ENCODE assay signal across 7 cellular contexts in the genomic region with DNA sequence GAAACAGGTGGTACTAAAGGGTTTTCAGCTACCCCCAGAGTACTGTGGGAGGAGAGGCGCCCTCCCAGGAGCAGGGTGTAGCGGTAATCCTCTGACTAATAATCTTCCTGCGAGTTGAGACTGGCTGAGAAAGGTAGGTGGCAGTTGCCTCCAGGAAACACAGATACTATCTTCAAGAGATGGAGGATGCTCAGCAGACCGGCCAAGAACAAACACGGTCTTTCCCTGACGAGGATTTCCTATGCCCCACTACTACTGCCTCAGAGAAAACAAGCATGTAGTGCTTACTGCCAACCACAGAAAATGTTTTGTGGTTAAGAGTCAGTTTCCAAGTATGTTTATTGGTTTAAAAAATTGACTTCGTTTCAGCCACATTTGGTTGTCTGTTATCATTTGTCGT. TPM values are rescaled to one million over a fixed set of nuclear protein-coding genes. Genes with fewer than 3 reads are reported as not detected.
DNase-seq lines count a peak whose midpoint lies in the region; ATAC-seq and TF ChIP-seq lines count a peak whose summit lies in the region.

No MANE protein-coding gene starts in this region.

- peak overlapping the region; percentile 2 for H3K27ac ChIP-seq in colonic mucosa

- DNase-seq in GM19238 (ENCODE audit: insufficient read length, low spot score) (peak; percentile 56), colonic mucosa (no peak), iPS-NIHi7 (ENCODE audit: extremely low spot score) (no peak), NCI-H524 treated with DMSO at 0.1 percent for 48 hours (lab: John Stamatoyannopoulos, UW) (no peak)
- peak; percentile 35 for DNase-seq in activated CD4-positive, alpha-beta T cell treated with anti-CD3 and anti-CD28 coated beads for 1 hour
- DNase-seq in stimulated activated CD4-positive, alpha-beta T cell treated with anti-CD3 and anti-CD28 coated beads, Interleukin-4, amount 100 ng/mL, for 1 hour, result peak; percentile 38

- H3K4me1 ChIP-seq in colonic mucosa, result peaks cover 4% of the 10 kb centered on the region

- no peak for TF ChIP-seq CTCF in colonic mucosa (IDR thresholded peaks at IDR 0.05)

- H3K9ac ChIP-seq in colonic mucosa (ENCODE audit: low read depth in 2 of 2, low read length in 2 of 2), result no peak overlapping the region

- peak; percentile 82 for ATAC-seq in HG03108 (IDR thresholded peaks at IDR 0.05; ENCODE audit: unreplicated experiment)

- intact Hi-C loops in colonic mucosa (cut with DNase I), result no loop called here

- H3K9me3 ChIP-seq in colonic mucosa, result no peaks in the 10 kb centered on the region

- H3K27me3 ChIP-seq in colonic mucosa, result no peaks in the 10 kb centered on the region

- no peak overlapping the region for H3K4me3 ChIP-seq in colonic mucosa

- H3K36me3 ChIP-seq in colonic mucosa, result no peaks in the 10 kb centered on the region

RNA-seq across cellular contexts. Expression of gene C6orf89, which starts 26.8 kb away (rescaled TPM):
- 10 to 100 TPM; 46.3 to 49.5 TPM for total RNA-seq in colonic mucosa

RNA-seq across cellular contexts. Expression of gene PPIL1, which starts 38.0 kb away (rescaled TPM):
- 10 to 100 TPM in 1 of 2 donors, 1 to 10 TPM in 1; 9.9 to 23.6 TPM for total RNA-seq in colonic mucosa

RNA-seq across cellular contexts. Expression of gene PI16, which starts 42.0 kb away (rescaled TPM):
- 1 to 10 TPM; 1.2 to 2.6 TPM for total RNA-seq in colonic mucosa

Comparison
In these comparisons a context has a peak if more than half of its experiments do, and no peak if none do; other contexts are left out.
1. DNase-seq: peak in GM19238 (single experiment), activated CD4-positive, alpha-beta T cell treated with anti-CD3 and anti-CD28 coated beads for 1 hour (single experiment) and stimulated activated CD4-positive, alpha-beta T cell treated with anti-CD3 and anti-CD28 coated beads, Interleukin-4, amount 100 ng/mL, for 1 hour (single experiment); none in colonic mucosa (single experiment), iPS-NIHi7 (single experiment) and NCI-H524 treated with DMSO at 0.1 percent for 48 hours (single experiment).